In the genomic region with DNA sequence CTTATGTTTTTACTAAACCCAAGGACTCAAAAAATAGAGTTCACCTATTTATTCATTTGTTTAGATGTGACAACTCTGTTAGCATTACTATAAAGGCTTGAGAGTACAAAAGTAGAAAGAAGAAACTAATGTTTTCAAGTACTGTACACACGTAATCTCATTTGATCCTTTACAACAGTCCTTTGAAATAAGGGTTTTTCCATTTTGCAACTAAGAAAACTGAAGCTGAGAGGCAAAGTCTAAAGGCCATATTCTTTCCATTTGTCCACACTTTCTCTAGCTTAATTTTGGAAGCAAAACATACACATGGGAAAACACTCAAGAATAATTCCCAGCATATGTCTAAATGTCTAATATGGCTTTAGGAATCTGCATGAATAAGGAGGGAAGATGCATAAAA, we compare ENCODE assay signal across 9 cellular contexts. TPM values are rescaled to one million over a fixed set of nuclear protein-coding genes. Genes with fewer than 3 reads are reported as not detected.
"Had no signal": no experiment of that assay in that cellular context is flagged by ENCODE, and none has a peak within 500 bp of the region (broad histone marks: within the 10 kb centered on the region; RNA-seq: fewer than 3 reads in every experiment).

No MANE protein-coding gene starts in this region.

- H3K27ac Mint-ChIP-seq: IgD-negative memory B cell had no signal

- H3K4me3 Mint-ChIP-seq: IgD-negative memory B cell had no signal

- H3K27me3 Mint-ChIP-seq: IgD-negative memory B cell had no signal

- H3K27ac ChIP-seq: HL-60, KMS-11 had no signal

- H3K4me2 ChIP-seq: KMS-11 had no signal

- H3K4me1 Mint-ChIP-seq: IgD-negative memory B cell had no signal

- FAIRE-seq: HTR-8/SVneo, K562 had no signal

- ATAC-seq: K562 had no signal

- H3K4me3 ChIP-seq: K562 had no signal

- DNase-seq: IMR-90, KBM-7, KG1 had no signal

- H3K9ac ChIP-seq: KMS-11 had no signal

- H3K9me3 Mint-ChIP-seq: IgD-negative memory B cell had no signal

RNA-seq across cellular contexts. Expression of a gene that starts 34.1 kb away (rescaled TPM):
- total RNA-seq: HT1080, IMR-90, K562 had no signal
- polyA plus RNA-seq: IgD-negative memory B cell, IMR-90, K562 had no signal
